8 cellular contexts compared by ENCODE assay signal in genomic region chr16:2838928-2839327, GRCh38. TPM values are rescaled to one million over a fixed set of nuclear protein-coding genes. Genes with fewer than 3 reads are reported as not detected.
A peak's percentile ranks its signal among the peaks of the same experiment; 100 is the strongest.
DNase-seq lines count a peak whose midpoint lies in the region; ATAC-seq and TF ChIP-seq lines count a peak whose summit lies in the region.

No MANE protein-coding gene starts in this region.

- no peak overlapping the region for H3K4me3 Mint-ChIP-seq in activated CD8-positive, alpha-beta T cell treated with anti-CD3 and anti-CD28 coated beads for 36 hours
- no peak overlapping the region for H3K4me3 Mint-ChIP-seq in endothelial cell (ENCODE audit: unreplicated experiment)

- H3K27ac ChIP-seq in stomach, result no peak overlapping the region

- no peaks in the 10 kb centered on the region for H3K9me3 ChIP-seq in stomach

- no peak for TF ChIP-seq POLR2A in stomach (IDR thresholded peaks at IDR 0.05)

- no peaks in the 10 kb centered on the region for H3K27me3 Mint-ChIP-seq in activated CD8-positive, alpha-beta T cell treated with anti-CD3 and anti-CD28 coated beads for 36 hours
- H3K27me3 Mint-ChIP-seq in endothelial cell (ENCODE audit: unreplicated experiment), result peaks cover 13% of the 10 kb centered on the region

- H3K27ac Mint-ChIP-seq in activated CD8-positive, alpha-beta T cell treated with anti-CD3 and anti-CD28 coated beads for 36 hours, result peak overlapping the region; percentile 14
- H3K27ac Mint-ChIP-seq in endothelial cell (ENCODE audit: unreplicated experiment), result peak overlapping the region; percentile 67

- no peak for TF ChIP-seq EP300 in stomach (IDR thresholded peaks at IDR 0.05)

- intact Hi-C loops in activated CD8-positive, alpha-beta T cell treated with anti-CD3 and anti-CD28 coated beads for 36 hours (cut with micrococcal nuclease), result no loop called here
- intact Hi-C loops in stomach (cut with DNase I; ENCODE audit: low total_unique reads), result no loop called here

- H3K4me1 Mint-ChIP-seq in activated CD8-positive, alpha-beta T cell treated with anti-CD3 and anti-CD28 coated beads for 36 hours (ENCODE audit: low read depth), result peaks cover 19% of the 10 kb centered on the region
- H3K4me1 Mint-ChIP-seq in endothelial cell (ENCODE audit: unreplicated experiment), result peaks cover 10% of the 10 kb centered on the region

- WGBS in stomach, 5 donors, result 0 to 5% (median 4%) methylated on average over 3 to 12 of the region's 12 CpGs

- peak; percentile 32 to 59 for ATAC-seq in activated CD4-positive, CD25-positive, alpha-beta regulatory T cell treated with anti-CD3 and anti-CD28 coated beads, Interleukin-2, amount 50 U/mL, for 24 hours
- peak; percentile 74 for ATAC-seq in activated CD8-positive, alpha-beta T cell treated with anti-CD3 and anti-CD28 coated beads for 36 hours
- no peak for ATAC-seq in GM18519 (IDR thresholded peaks at IDR 0.05; ENCODE audit: low FRiP score, unreplicated experiment)

- TF ChIP-seq CTCF in activated CD8-positive, alpha-beta T cell treated with anti-CD3 and anti-CD28 coated beads for 36 hours (IDR thresholded peaks at IDR 0.05), result peak; percentile 95
- peak; percentile 65 for TF ChIP-seq CTCF in endothelial cell (IDR thresholded peaks at IDR 0.05; ENCODE audit: unreplicated experiment)
- TF ChIP-seq CTCF in stomach (IDR thresholded peaks at IDR 0.05), result peak in 5 of 7 experiments; percentile 55 to 89 (median 81)

- peaks cover 22 to 33% (median 30%) of the 10 kb centered on the region in 4 donors for H3K4me1 ChIP-seq in stomach

- no peak overlapping the region for H3K4me3 ChIP-seq in stomach

- no peaks in the 10 kb centered on the region for H3K36me3 ChIP-seq in stomach

- H3K27me3 ChIP-seq in stomach, result peaks cover 0 to 56% (median 0%) of the 10 kb centered on the region in 3 donors

- DNase-seq in activated CD4-positive, CD25-positive, alpha-beta regulatory T cell treated with anti-CD3 and anti-CD28 coated beads, Interleukin-2, amount 50 U/mL, for 72 hours, result no peak
- peak; percentile 42 for DNase-seq in NCI-H2227 treated with DMSO at 0.1 percent for 48 hours (lab: John Stamatoyannopoulos, UW)
- peak; percentile 77 for DNase-seq in activated CD8-positive, alpha-beta T cell treated with anti-CD3 and anti-CD28 coated beads for 36 hours
- peak; percentile 77 for DNase-seq in endothelial cell (ENCODE audit: low spot score)
- peak; percentile 81 for DNase-seq in midbrain (lab: John Stamatoyannopoulos, UW)
- peak; percentile 79 for DNase-seq in stomach

- H3K36me3 Mint-ChIP-seq in activated CD8-positive, alpha-beta T cell treated with anti-CD3 and anti-CD28 coated beads for 36 hours (ENCODE audit: low read depth), result no peaks in the 10 kb centered on the region
- peaks cover 10% of the 10 kb centered on the region for H3K36me3 Mint-ChIP-seq in endothelial cell (ENCODE audit: low read depth, unreplicated experiment)

- H3K9me3 Mint-ChIP-seq in activated CD8-positive, alpha-beta T cell treated with anti-CD3 and anti-CD28 coated beads for 36 hours, result no peaks in the 10 kb centered on the region
- H3K9me3 Mint-ChIP-seq in endothelial cell (ENCODE audit: unreplicated experiment), result no peaks in the 10 kb centered on the region

- CTCF ChIA-PET in activated CD8-positive, alpha-beta T cell treated with anti-CD3 and anti-CD28 coated beads for 36 hours (lab: Charles Lee), result interaction anchor here (0.6 to 3.5 kb wide), 35 partner anchors 8 to 124 kb away, joined by 3 to 139 read pairs (median 4); partner anchors contain the start of genes FLYWCH1, FLYWCH2, KREMEN2 and PRSS22

- POLR2A ChIA-PET in activated CD8-positive, alpha-beta T cell treated with anti-CD3 and anti-CD28 coated beads for 36 hours (lab: Charles Lee), result interaction anchor here (0.6 to 2.2 kb wide), 3 partner anchors 29 to 88 kb away, joined by 3 to 10 read pairs (median 4); no protein-coding TSS in a partner anchor

RNA-seq across cellular contexts. Expression of gene ZG16B, which starts 8.8 kb away (rescaled TPM):
- total RNA-seq in activated CD8-positive, alpha-beta T cell treated with anti-CD3 and anti-CD28 coated beads for 36 hours, result 1 to 10 TPM in 1 of 2 experiments, under 1 TPM in 1; 0.97 to 2.1 TPM
- 1.3 TPM for total RNA-seq in endothelial cell (ENCODE audit: unreplicated experiment)
- total RNA-seq in stomach, result 10 to 100 TPM in 2 of 5 donors, not detected in 3; 15.6 to 39.0 TPM
- polyA plus RNA-seq in stomach, result 10 to 100 TPM; 13.0 to 35.4 (median 22.3) TPM

RNA-seq across cellular contexts. Expression of gene PRSS22, which starts 19.0 kb away (rescaled TPM):
- not detected for total RNA-seq in activated CD8-positive, alpha-beta T cell treated with anti-CD3 and anti-CD28 coated beads for 36 hours
- 0.59 TPM for total RNA-seq in endothelial cell (ENCODE audit: unreplicated experiment)
- 10 to 100 TPM in 2 of 5 donors, 1 to 10 TPM in 2, not detected in 1; 1.8 to 33.2 (median 9.8) TPM for total RNA-seq in stomach
- 10 to 100 TPM in 2 of 3 donors, 1 to 10 TPM in 1; 5.2 to 62.2 (median 22.7) TPM for polyA plus RNA-seq in stomach

RNA-seq across cellular contexts. Expression of gene PRSS21, which starts 21.9 kb away (rescaled TPM):
- 10 to 100 TPM; 11.3 to 12.5 TPM for total RNA-seq in activated CD8-positive, alpha-beta T cell treated with anti-CD3 and anti-CD28 coated beads for 36 hours
- not detected for total RNA-seq in endothelial cell (ENCODE audit: unreplicated experiment)
- total RNA-seq in stomach, result 1 to 10 TPM in 1 of 5 donors, not detected in 4; 1.1 TPM
- 1 to 10 TPM in 1 of 3 donors, under 1 TPM in 2; 0.50 to 2.9 (median 0.65) TPM for polyA plus RNA-seq in stomach

RNA-seq across cellular contexts. Expression of gene PRSS41, which starts 40.7 kb away (rescaled TPM):
- total RNA-seq in activated CD8-positive, alpha-beta T cell treated with anti-CD3 and anti-CD28 coated beads for 36 hours, result not detected
- not detected for total RNA-seq in endothelial cell (ENCODE audit: unreplicated experiment)
- total RNA-seq in stomach, result not detected
- polyA plus RNA-seq in stomach, result not detected

RNA-seq across cellular contexts. Expression of gene FLYWCH2, which starts 44.1 kb away (rescaled TPM):
- 10 to 100 TPM; 18.9 to 19.3 TPM for total RNA-seq in activated CD8-positive, alpha-beta T cell treated with anti-CD3 and anti-CD28 coated beads for 36 hours
- 24.9 TPM for total RNA-seq in endothelial cell (ENCODE audit: unreplicated experiment)
- 10 to 100 TPM; 19.6 to 76.4 (median 52.4) TPM for total RNA-seq in stomach
- 10 to 100 TPM; 30.1 to 43.4 (median 39.0) TPM for polyA plus RNA-seq in stomach

Comparison
In these comparisons a context has a peak if more than half of its experiments do, and no peak if none do; other contexts are left out.
1. RNA of gene PRSS21, which starts 21.9 kb away (total RNA-seq): 11.3 to 12.5 TPM in activated CD8-positive, alpha-beta T cell treated with anti-CD3 and anti-CD28 coated beads for 36 hours; not detected in endothelial cell (single experiment) and 1.1 TPM in stomach; every median in the first group is over 4 times any median in the second.
2. Peak in every context shown above with its lines, with median percentiles within 50 percentile points of each other: CTCF ChIP-seq.